Comparison of ENCODE assay signal across 14 cellular contexts in the genomic region with DNA sequence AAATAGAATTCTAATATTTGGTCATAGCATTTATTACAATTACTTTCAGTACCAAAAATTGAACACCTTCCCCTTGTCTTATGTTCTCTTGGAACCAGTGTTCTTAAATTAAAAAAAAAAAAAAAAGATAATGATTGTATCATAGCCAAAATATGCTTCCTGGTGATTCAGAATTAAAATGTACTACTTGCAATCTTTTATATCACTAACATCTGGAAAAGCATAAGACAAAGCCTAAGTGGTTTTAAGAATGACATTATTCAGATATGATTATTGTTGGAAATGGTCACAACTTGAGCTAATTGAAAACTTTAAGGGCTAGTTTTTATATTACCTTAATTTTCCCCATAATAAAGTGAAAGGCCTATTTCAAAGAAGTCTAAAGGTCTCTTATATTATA.
"Had no signal": no experiment of that assay in that cellular context is flagged by ENCODE, and none has a peak within 500 bp of the region (broad histone marks: within the 10 kb centered on the region; RNA-seq: fewer than 3 reads in every experiment).

No MANE protein-coding gene starts in this region.

- H3K36me3 ChIP-seq: left lung, tibial artery, uterus had no signal

- H3K27me3 ChIP-seq: left lung, tibial artery, uterus had no signal

- H3K9ac ChIP-seq: parathyroid adenoma had no signal

- FAIRE-seq: colon had no signal

- DNase-seq: activated CD4-positive, alpha-beta T cell treated with anti-CD3 and anti-CD28 coated beads for 1 hour; activated CD4-positive, alpha-beta T cell treated with anti-CD3 and anti-CD28 coated beads, Interleukin-2, amount 50 U/mL, for 48 hours; activated CD8-positive, alpha-beta memory T cell treated with anti-CD3 and anti-CD28 coated beads, Interleukin-2, amount 10 ng/mL, durations not matched to agents 7 days and 5 days; activated effector memory CD4-positive, alpha-beta T cell treated with anti-CD3 and anti-CD28 coated beads, Interleukin-2, amount 50 U/mL, for 16 hours; activated T-cell treated with anti-CD3 and anti-CD28 coated beads, Interleukin-2, amount 50 U/mL, for 4 hours; amygdala; effector CD8-positive, alpha-beta T cell; left lung; T-helper 9 cell; tibial artery; uterus had no signal

- H3K27ac ChIP-seq: left lung, parathyroid adenoma, tibial artery, uterus had no signal

- H3K4me3 ChIP-seq: left lung, skin epidermis, tibial artery, uterus had no signal

- H3K4me1 ChIP-seq: left lung, tibial artery, uterus had no signal

- H3K9me3 ChIP-seq: left lung, tibial artery, uterus had no signal
